Comparison of ENCODE assay signal across 16 cellular contexts in the genomic region with DNA sequence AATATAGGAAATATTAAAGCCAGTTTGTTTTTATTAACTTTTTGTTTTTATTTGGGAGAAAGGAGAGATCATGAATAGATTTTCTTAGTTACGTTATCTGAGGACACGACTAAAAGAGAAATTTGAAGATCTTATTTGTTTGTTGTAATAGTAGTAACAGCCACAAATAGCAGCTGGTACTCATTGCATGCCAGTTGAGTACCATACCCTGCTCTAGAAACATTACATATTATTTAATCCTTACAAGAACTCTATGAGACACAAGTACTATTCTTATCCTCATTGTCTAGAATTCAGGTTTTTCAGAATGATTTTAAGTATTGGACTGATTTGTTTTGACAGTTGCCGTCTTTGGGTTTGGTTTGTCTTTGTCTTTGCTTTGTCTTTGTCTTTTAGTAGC.
"Had no signal": no experiment of that assay in that cellular context is flagged by ENCODE, and none has a peak within 500 bp of the region (broad histone marks: within the 10 kb centered on the region; RNA-seq: fewer than 3 reads in every experiment).

No MANE protein-coding gene starts in this region.

- H3K36me3 ChIP-seq: breast epithelium had no signal

- H3K27me3 ChIP-seq: ascending aorta, breast epithelium, gastroesophageal sphincter, heart right ventricle, pancreas, tibial nerve, vagina had no signal

- H3K4me1 Mint-ChIP-seq: activated CD4-positive, alpha-beta T cell treated with anti-CD3 and anti-CD28 coated beads, Interleukin-2, amount 10 ng/mL, durations not matched to agents 7 days and 5 days had no signal

- H3K9me3 ChIP-seq: ascending aorta, breast epithelium, gastroesophageal sphincter, heart right ventricle, mucosa of descending colon, pancreas, tibial nerve, vagina had no signal

- H3K4me3 Mint-ChIP-seq: activated CD4-positive, alpha-beta T cell treated with anti-CD3 and anti-CD28 coated beads, Interleukin-2, amount 10 ng/mL, durations not matched to agents 7 days and 5 days; endodermal cell; naive thymus-derived CD8-positive, alpha-beta T cell had no signal

- H3K27ac ChIP-seq: ascending aorta, breast epithelium, gastroesophageal sphincter, tibial nerve, vagina had no signal

- ATAC-seq: gastroesophageal sphincter; mucosa of descending colon; naive thymus-derived CD8-positive, alpha-beta T cell had no signal

- H3K4me1 ChIP-seq: breast epithelium had no signal

- H3K4me3 ChIP-seq: ascending aorta, breast epithelium, gastroesophageal sphincter, heart right ventricle, mucosa of descending colon, pancreas, tibial nerve, vagina had no signal

- DNase-seq: activated CD4-positive, alpha-beta T cell treated with anti-CD3 and anti-CD28 coated beads, Interleukin-2, amount 10 ng/mL, durations not matched to agents 7 days and 5 days; activated naive CD4-positive, alpha-beta T cell; cerebellar nuclear complex; endodermal cell; erythroblast; heart right ventricle; left colon; mucosa of descending colon; naive thymus-derived CD8-positive, alpha-beta T cell; pancreas; stimulated activated naive CD4-positive, alpha-beta T cell had no signal

- H3K27me3 Mint-ChIP-seq: activated CD4-positive, alpha-beta T cell treated with anti-CD3 and anti-CD28 coated beads, Interleukin-2, amount 10 ng/mL, durations not matched to agents 7 days and 5 days; naive thymus-derived CD8-positive, alpha-beta T cell had no signal

- H3K9me3 Mint-ChIP-seq: activated CD4-positive, alpha-beta T cell treated with anti-CD3 and anti-CD28 coated beads, Interleukin-2, amount 10 ng/mL, durations not matched to agents 7 days and 5 days; endodermal cell; naive thymus-derived CD8-positive, alpha-beta T cell had no signal
